In the genomic region with DNA sequence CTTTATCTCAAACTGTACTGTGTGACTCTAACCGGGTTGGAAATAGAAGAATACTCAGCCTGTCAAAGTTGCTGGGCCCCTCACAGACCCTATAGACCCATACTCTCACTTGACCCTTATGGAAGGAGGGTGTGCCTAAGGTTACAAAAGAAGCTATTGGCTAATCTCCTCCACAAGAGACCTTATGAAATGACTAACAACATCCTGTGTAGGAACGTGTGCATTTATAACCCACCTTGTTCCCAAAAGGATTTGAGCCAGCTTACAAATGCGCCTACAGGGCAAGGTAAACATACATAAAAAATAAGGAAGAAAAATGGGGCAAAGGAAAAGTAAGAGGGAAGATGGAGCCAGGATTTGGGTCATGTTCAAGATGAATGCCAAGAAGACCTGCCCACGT, we compare ENCODE assay signal across 20 cellular contexts.
A peak's percentile ranks its signal among the peaks of the same experiment; 100 is the strongest.
DNase-seq lines count a peak whose midpoint lies in the region; ATAC-seq, FAIRE-seq and TF ChIP-seq lines count a peak whose summit lies in the region.
"Had no signal": no experiment of that assay in that cellular context is flagged by ENCODE, and none has a peak within 500 bp of the region (broad histone marks: within the 10 kb centered on the region; RNA-seq: fewer than 3 reads in every experiment).

No MANE protein-coding gene starts in this region.

- peak; percentile 30 for ATAC-seq in mucosa of descending colon
- no peak for ATAC-seq in HG02642 (IDR thresholded peaks at IDR 0.05; ENCODE audit: poor library complexity, unreplicated experiment)
- ATAC-seq: HCT116, HepG2 had no signal

- intact Hi-C loops in mucosa of descending colon (cut with DNase I, micrococcal nuclease), result no loop called here

- TF ChIP-seq POLR2A in NB4 (IDR thresholded peaks at IDR 0.05; ENCODE audit: extremely low read depth, insufficient read length), result no peak

- H3K4me3 ChIP-seq in NB4 (ENCODE audit: low read depth, low read length) (no peak overlapping the region), bronchial epithelial cell (ENCODE audit: low read depth, low read length) (no peak overlapping the region), mucosa of descending colon (no peak overlapping the region)
- H3K4me3 ChIP-seq: BLaER1, MG63, Peyer's patch had no signal

- DNase-seq in NB4 (ENCODE audit: low read depth), result peak; percentile 54
- DNase-seq in bronchial epithelial cell (ENCODE audit: low read depth), result peak; percentile 80
- no peak for DNase-seq in mucosa of descending colon
- no peak for DNase-seq in RPMI8226
- no peak for DNase-seq in activated naive CD8-positive, alpha-beta T cell treated with anti-CD3 and anti-CD28 coated beads for 36 hours
- DNase-seq: CD4-positive, alpha-beta T cell; MG63; NCI-H2029; NCI-H446 treated with DMSO at 0.1 percent for 48 hours; NCI-H526; NCI-H82; Peyer's patch; SK-N-SH had no signal

- no peaks in the 10 kb centered on the region for H3K9me3 Mint-ChIP-seq in activated naive CD8-positive, alpha-beta T cell treated with anti-CD3 and anti-CD28 coated beads for 36 hours
- H3K9me3 Mint-ChIP-seq: CD4-positive, alpha-beta T cell had no signal

- H3K36me3 Mint-ChIP-seq in activated naive CD8-positive, alpha-beta T cell treated with anti-CD3 and anti-CD28 coated beads for 36 hours, result no peaks in the 10 kb centered on the region

- no peaks in the 10 kb centered on the region for H3K9me3 ChIP-seq in mucosa of descending colon
- H3K9me3 ChIP-seq: BLaER1, MG63, Peyer's patch, SK-N-SH had no signal

- peak overlapping the region; percentile 13; the same call in 1 of the 2 replicates for H3K27ac ChIP-seq in VCaP
- H3K27ac ChIP-seq: BLaER1, Peyer's patch had no signal

- no peaks in the 10 kb centered on the region for H3K36me3 ChIP-seq in bronchial epithelial cell (ENCODE audit: control insufficient read depth, insufficient read depth, low read length)
- no peaks in the 10 kb centered on the region for H3K36me3 ChIP-seq in mucosa of descending colon (ENCODE audit: low read depth)
- H3K36me3 ChIP-seq: BLaER1, MG63, Peyer's patch had no signal

- H3K27ac Mint-ChIP-seq in activated naive CD8-positive, alpha-beta T cell treated with anti-CD3 and anti-CD28 coated beads for 36 hours, result no peak overlapping the region
- H3K27ac Mint-ChIP-seq: CD4-positive, alpha-beta T cell had no signal

- H3K4me1 Mint-ChIP-seq in activated naive CD8-positive, alpha-beta T cell treated with anti-CD3 and anti-CD28 coated beads for 36 hours, result no peaks in the 10 kb centered on the region

- H3K4me1 ChIP-seq in mucosa of descending colon (ENCODE audit: low read depth), result peaks cover 13% of the 10 kb centered on the region
- H3K4me1 ChIP-seq: BLaER1 had no signal

- H3K4me3 Mint-ChIP-seq in activated naive CD8-positive, alpha-beta T cell treated with anti-CD3 and anti-CD28 coated beads for 36 hours, result no peak overlapping the region
- H3K4me3 Mint-ChIP-seq: CD4-positive, alpha-beta T cell had no signal

- FAIRE-seq in bronchial epithelial cell (lab: Jason Lieb, UNC), result peak; percentile 28
- FAIRE-seq: A204.1, D721Med, HepG2 had no signal

- H3K27me3 Mint-ChIP-seq in activated naive CD8-positive, alpha-beta T cell treated with anti-CD3 and anti-CD28 coated beads for 36 hours, result peaks cover 28% of the 10 kb centered on the region

- no peaks in the 10 kb centered on the region for H3K27me3 ChIP-seq in bronchial epithelial cell (ENCODE audit: control insufficient read depth, insufficient read depth, low read length)
- H3K27me3 ChIP-seq: BLaER1, MG63, Peyer's patch had no signal

- no peak for TF ChIP-seq CTCF in NB4 (IDR thresholded peaks at IDR 0.05; ENCODE audit: low read depth, low read length)
- TF ChIP-seq CTCF in VCaP (conservative IDR thresholded peaks at IDR 0.05), result no peak
- no peak for TF ChIP-seq CTCF in bronchial epithelial cell (IDR thresholded peaks at IDR 0.05; ENCODE audit: insufficient read depth, low read length, severe bottlenecking)
- TF ChIP-seq CTCF in mucosa of descending colon (IDR thresholded peaks at IDR 0.05), result no peak

Comparison
In these comparisons a context has a peak if more than half of its experiments do, and no peak if none do; other contexts are left out.
1. DNase-seq: peak in NB4 (single experiment) and bronchial epithelial cell (single experiment); none in mucosa of descending colon (0 of 3), RPMI8226 (single experiment) and activated naive CD8-positive, alpha-beta T cell treated with anti-CD3 and anti-CD28 coated beads for 36 hours (single experiment).